ENCODE assay signal across 8 cellular contexts in genomic region chr21:36976882-36977651, GRCh38. TPM values are rescaled to one million over a fixed set of nuclear protein-coding genes. Genes with fewer than 3 reads are reported as not detected.
DNase-seq lines count a peak whose midpoint lies in the region; ATAC-seq, FAIRE-seq and TF ChIP-seq lines count a peak whose summit lies in the region.

No MANE protein-coding gene starts in this region.

- peaks cover 23% of the 10 kb centered on the region for H3K4me1 Mint-ChIP-seq in activated T-helper 1 cell treated with anti-CD3 and anti-CD28 coated beads, Interleukin-12 subunit alpha, Interleukin-12 subunit beta, Interleukin-2, Interleukin-4 antibody, amounts not matched to agents 30 ng/mL and 10 ng/mL and 1 ng/mL, durations not matched to agents 14 hours and 24 hours and 36 hours (ENCODE audit: low read depth)

- no peak overlapping the region for H3K4me3 Mint-ChIP-seq in activated T-helper 1 cell treated with anti-CD3 and anti-CD28 coated beads, Interleukin-12 subunit alpha, Interleukin-12 subunit beta, Interleukin-2, Interleukin-4 antibody, amounts not matched to agents 30 ng/mL and 10 ng/mL and 1 ng/mL, durations not matched to agents 14 hours and 24 hours and 36 hours

- H3K36me3 ChIP-seq in heart right ventricle (no peaks in the 10 kb centered on the region), gastrocnemius medialis (no peaks in the 10 kb centered on the region)

- peak; percentile 64 for ATAC-seq in GM19324 (IDR thresholded peaks at IDR 0.05; ENCODE audit: low FRiP score, unreplicated experiment)
- ATAC-seq in HG03521 (IDR thresholded peaks at IDR 0.05; ENCODE audit: unreplicated experiment) = peak; percentile 44
- ATAC-seq in heart right ventricle = peak in 6 of 8 donors; percentile 36 to 62 (median 52)
- peak in 1 of 2 donors; percentile 24 for ATAC-seq in gastrocnemius medialis

- TF ChIP-seq CTCF in D721Med (IDR thresholded peaks at IDR 0.05; ENCODE audit: insufficient read depth, missing control alignments) = peak; percentile 84
- peak in 8 of 9 donors; percentile 34 to 74 (median 56) for TF ChIP-seq CTCF in heart right ventricle (IDR thresholded peaks at IDR 0.05)
- peak in 4 of 5 experiments; percentile 19 to 47 (median 27) for TF ChIP-seq CTCF in gastrocnemius medialis (IDR thresholded peaks at IDR 0.05 in 4 of 5, conservative IDR thresholded peaks at IDR 0.05 in 1 of 5)

- peaks cover 0 to 22% (median 12%) of the 10 kb centered on the region in 9 donors for H3K4me1 ChIP-seq in heart right ventricle
- H3K4me1 ChIP-seq in gastrocnemius medialis = peaks cover 13 to 16% of the 10 kb centered on the region in 2 donors

- H3K9me3 Mint-ChIP-seq in activated T-helper 1 cell treated with anti-CD3 and anti-CD28 coated beads, Interleukin-12 subunit alpha, Interleukin-12 subunit beta, Interleukin-2, Interleukin-4 antibody, amounts not matched to agents 30 ng/mL and 10 ng/mL and 1 ng/mL, durations not matched to agents 14 hours and 24 hours and 36 hours = no peaks in the 10 kb centered on the region

- H3K27me3 Mint-ChIP-seq in activated T-helper 1 cell treated with anti-CD3 and anti-CD28 coated beads, Interleukin-12 subunit alpha, Interleukin-12 subunit beta, Interleukin-2, Interleukin-4 antibody, amounts not matched to agents 30 ng/mL and 10 ng/mL and 1 ng/mL, durations not matched to agents 14 hours and 24 hours and 36 hours (ENCODE audit: insufficient read depth) = peaks cover 5% of the 10 kb centered on the region

- intact Hi-C loops in activated T-helper 1 cell treated with anti-CD3 and anti-CD28 coated beads, Interleukin-12 subunit alpha, Interleukin-12 subunit beta, Interleukin-2, Interleukin-4 antibody, amounts not matched to agents 30 ng/mL and 10 ng/mL and 1 ng/mL, durations not matched to agents 14 hours and 24 hours and 36 hours (cut with micrococcal nuclease) = loop anchor here (1.0 kb wide), 3 partner anchors 10 to 33 kb away; no protein-coding TSS in a partner anchor
- intact Hi-C loops in heart right ventricle (cut with DNase I) = no loop called here
- intact Hi-C loops in gastrocnemius medialis (cut with DNase I; ENCODE audit: low total_unique reads) = no loop called here

- H3K36me3 Mint-ChIP-seq in activated T-helper 1 cell treated with anti-CD3 and anti-CD28 coated beads, Interleukin-12 subunit alpha, Interleukin-12 subunit beta, Interleukin-2, Interleukin-4 antibody, amounts not matched to agents 30 ng/mL and 10 ng/mL and 1 ng/mL, durations not matched to agents 14 hours and 24 hours and 36 hours (ENCODE audit: low read depth) = no peaks in the 10 kb centered on the region

- no peak for FAIRE-seq in D721Med (lab: Jason Lieb, UNC)

- no peaks in the 10 kb centered on the region for H3K9me3 ChIP-seq in heart right ventricle
- H3K9me3 ChIP-seq in gastrocnemius medialis = no peaks in the 10 kb centered on the region

- in situ Hi-C loops in gastrocnemius medialis (cut with MboI; ENCODE audit: low sequenced_read_pairs in 4 of 4) = no loop called here

- TF ChIP-seq POLR2A in gastrocnemius medialis (IDR thresholded peaks at IDR 0.05) = no peak

- no peak for DNase-seq in D721Med (ENCODE audit: insufficient read length, low spot score)
- DNase-seq in NCI-H82 treated with DMSO at 0.1 percent for 48 hours (lab: John Stamatoyannopoulos, UW; ENCODE audit: unreplicated experiment) = peak; percentile 70
- DNase-seq in activated T-helper 1 cell treated with anti-CD3 and anti-CD28 coated beads, Interleukin-12 subunit alpha, Interleukin-12 subunit beta, Interleukin-2, Interleukin-4 antibody, amounts not matched to agents 30 ng/mL and 10 ng/mL and 1 ng/mL, durations not matched to agents 14 hours and 24 hours and 36 hours (ENCODE audit: low spot score) = no peak
- peak in 1 of 2 donors; percentile 35 for DNase-seq in heart right ventricle
- DNase-seq in gastrocnemius medialis = no peak
- no peak for DNase-seq in T-helper 9 cell

- H3K4me3 ChIP-seq in heart right ventricle (no peak overlapping the region), gastrocnemius medialis (no peak overlapping the region)

- 44% methylated on average over 8 of the region's 8 CpGs for WGBS in heart right ventricle, 2 donors

- peak overlapping the region; percentile 8 for H3K27ac Mint-ChIP-seq in activated T-helper 1 cell treated with anti-CD3 and anti-CD28 coated beads, Interleukin-12 subunit alpha, Interleukin-12 subunit beta, Interleukin-2, Interleukin-4 antibody, amounts not matched to agents 30 ng/mL and 10 ng/mL and 1 ng/mL, durations not matched to agents 14 hours and 24 hours and 36 hours

- H3K27ac ChIP-seq in heart right ventricle = no peak overlapping the region
- peak overlapping the region in 1 of 4 donors; percentile 11 for H3K27ac ChIP-seq in gastrocnemius medialis

- H3K27me3 ChIP-seq in heart right ventricle = peaks cover 0 to 18% (median 0%) of the 10 kb centered on the region in 7 donors
- no peaks in the 10 kb centered on the region for H3K27me3 ChIP-seq in gastrocnemius medialis

RNA-seq across cellular contexts. Expression of gene HLCS, which starts 10.6 kb away (rescaled TPM):
- total RNA-seq in activated T-helper 1 cell treated with anti-CD3 and anti-CD28 coated beads, Interleukin-12 subunit alpha, Interleukin-12 subunit beta, Interleukin-2, Interleukin-4 antibody, amounts not matched to agents 30 ng/mL and 10 ng/mL and 1 ng/mL, durations not matched to agents 14 hours and 24 hours and 36 hours = 12.6 and 15.8 TPM in 2 replicates
- 1 to 10 TPM; 5.0 to 9.6 (median 7.5) TPM for total RNA-seq in heart right ventricle
- polyA plus RNA-seq in heart right ventricle = 1 to 10 TPM; 2.0 to 2.5 TPM
- total RNA-seq in gastrocnemius medialis = 10 to 100 TPM; 10.6 to 18.4 (median 15.4) TPM

RNA-seq across cellular contexts. Expression of gene RIPPLY3, which starts 29.4 kb away (rescaled TPM):
- 0.10 TPM in 2 replicates for total RNA-seq in activated T-helper 1 cell treated with anti-CD3 and anti-CD28 coated beads, Interleukin-12 subunit alpha, Interleukin-12 subunit beta, Interleukin-2, Interleukin-4 antibody, amounts not matched to agents 30 ng/mL and 10 ng/mL and 1 ng/mL, durations not matched to agents 14 hours and 24 hours and 36 hours
- total RNA-seq in heart right ventricle = not detected
- under 1 TPM in 1 of 2 donors, not detected in 1; 0.03 TPM for polyA plus RNA-seq in heart right ventricle
- not detected for total RNA-seq in gastrocnemius medialis

Comparison
In these comparisons a context has a peak if more than half of its experiments do, and no peak if none do; other contexts are left out.
1. CTCF ChIP-seq: peak in every context shown above with its lines; median percentile 84 in D721Med; 56 in heart right ventricle; 27 in gastrocnemius medialis.